8 cellular contexts compared by ENCODE assay signal in the genomic region with DNA sequence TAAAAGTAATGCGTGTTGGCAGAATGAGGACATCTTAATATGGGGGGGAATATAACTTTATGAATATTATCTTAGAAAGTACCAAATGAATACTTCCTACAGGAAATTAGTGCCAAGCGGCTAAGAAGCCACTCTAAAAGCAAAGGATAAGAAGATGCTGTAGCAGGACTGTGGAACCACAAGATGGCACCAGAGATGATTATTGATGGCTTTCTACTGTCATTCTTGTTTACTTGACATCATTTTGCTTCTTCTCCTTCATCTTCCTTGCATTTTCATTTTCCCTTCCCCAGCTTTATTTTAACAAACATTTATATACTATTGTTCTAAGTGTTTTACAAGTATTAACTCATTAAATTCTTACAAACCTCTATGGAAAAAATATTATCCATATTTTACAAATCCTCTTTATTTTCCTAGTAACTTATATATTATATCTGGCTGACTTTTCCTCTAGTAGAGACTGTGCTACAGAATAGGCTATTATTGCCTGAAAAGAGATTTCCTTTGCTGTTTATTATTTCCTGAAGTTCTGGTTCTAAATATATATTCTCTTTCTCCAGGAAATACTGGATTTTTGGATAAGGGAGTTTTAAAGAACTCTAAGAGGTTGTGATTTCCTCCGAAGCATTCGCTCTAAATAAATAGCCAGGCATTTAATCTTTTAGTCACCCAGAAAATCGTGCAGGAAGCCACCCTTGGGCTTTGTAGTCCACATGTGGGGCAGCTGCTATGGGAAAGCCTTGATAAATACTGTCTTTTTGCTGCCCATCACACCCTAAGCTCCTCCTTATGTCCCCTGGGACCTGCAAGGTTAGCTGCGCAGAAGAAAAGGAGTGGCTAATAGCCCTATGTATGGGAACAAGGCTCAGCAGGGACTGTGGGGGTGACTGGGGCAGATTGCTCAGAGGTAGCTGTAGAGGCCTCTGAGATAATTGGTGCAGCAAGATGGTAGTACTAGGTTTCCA. TPM values are rescaled to one million over a fixed set of nuclear protein-coding genes. Genes with fewer than 3 reads are reported as not detected.
DNase-seq lines count a peak whose midpoint lies in the region; ATAC-seq and TF ChIP-seq lines count a peak whose summit lies in the region.

No MANE protein-coding gene starts in this region.

- no peaks in the 10 kb centered on the region for H3K4me1 ChIP-seq in SJCRH30
- no peaks in the 10 kb centered on the region for H3K4me1 ChIP-seq in fibroblast of lung (ENCODE audit: control insufficient read depth, extremely low read depth, insufficient read depth, low read length)

- H3K27me3 ChIP-seq in SJCRH30 = no peaks in the 10 kb centered on the region
- no peaks in the 10 kb centered on the region for H3K27me3 ChIP-seq in fibroblast of lung (ENCODE audit: control insufficient read depth, insufficient read depth, low read length)

- intact Hi-C loops in lower leg skin (cut with DNase I; ENCODE audit: low total_unique reads) = no loop called here

- peak; percentile 74 for ATAC-seq in GM19372 (IDR thresholded peaks at IDR 0.05; ENCODE audit: low read depth, unreplicated experiment)
- peak; percentile 79 for ATAC-seq in HG03469 (IDR thresholded peaks at IDR 0.05; ENCODE audit: unreplicated experiment)

- no peaks in the 10 kb centered on the region for H4K20me1 ChIP-seq in fibroblast of lung (ENCODE audit: control insufficient read depth, extremely low read depth, insufficient read depth, low read length)

- peak; percentile 53 for DNase-seq in NCI-H1105 treated with DMSO at 0.1 percent for 48 hours (lab: John Stamatoyannopoulos, UW)
- DNase-seq in NCI-H1105 (lab: John Stamatoyannopoulos, UW) = no peak
- DNase-seq in SJCRH30 = peak; percentile 12 to 42
- DNase-seq in fibroblast of lung (ENCODE audit: low read depth in 2 of 2) = peak; percentile 19 to 20
- no peak for DNase-seq in retinal pigment epithelial cell (ENCODE audit: low read depth)
- no peak for DNase-seq in lower leg skin (ENCODE audit: low spot score in 2 of 2)

- 54 to 56% methylated on average over 6 of the region's 6 CpGs for WGBS in lower leg skin, 2 donors

- no peak overlapping the region for H2AFZ ChIP-seq in fibroblast of lung (ENCODE audit: low read length)

- H3K4me2 ChIP-seq in fibroblast of lung (ENCODE audit: extremely low read depth, insufficient read depth, low read length) = no peak overlapping the region

- no peaks in the 10 kb centered on the region; the same call in none of the 2 replicates for H3K36me3 ChIP-seq in SJCRH30
- no peaks in the 10 kb centered on the region for H3K36me3 ChIP-seq in fibroblast of lung (ENCODE audit: control insufficient read depth, insufficient read depth, low read length)

- no peak overlapping the region for H3K4me3 ChIP-seq in SJCRH30
- H3K4me3 ChIP-seq in fibroblast of lung (replicated peaks in 1 of 4; ENCODE audit: control extremely low read depth in 1 of 4, insufficient read depth in 1 of 4, low read depth in 3 of 4, low read length in 4 of 4) = no peak overlapping the region
- no peak overlapping the region for H3K4me3 ChIP-seq in retinal pigment epithelial cell (ENCODE audit: low read length)
- no peak overlapping the region for H3K4me3 ChIP-seq in lower leg skin (ENCODE audit: low read depth, poor library complexity, severe bottlenecking)

- H3K79me2 ChIP-seq in fibroblast of lung (ENCODE audit: control insufficient read depth, insufficient read depth, low read length) = no peaks in the 10 kb centered on the region

- no peak overlapping the region for H3K27ac ChIP-seq in SJCRH30
- H3K27ac ChIP-seq in fibroblast of lung (ENCODE audit: insufficient read depth, low read length) = no peak overlapping the region

- H3K9ac ChIP-seq in fibroblast of lung (ENCODE audit: insufficient read depth, low read length) = no peak overlapping the region

- TF ChIP-seq CTCF in fibroblast of lung (conservative IDR thresholded peaks at IDR 0.05 in 1 of 2, IDR thresholded peaks at IDR 0.05 in 1 of 2; ENCODE audit: low read depth in 1 of 2, low read length in 2 of 2) = peak; percentile 38 to 56
- TF ChIP-seq CTCF in retinal pigment epithelial cell (conservative IDR thresholded peaks at IDR 0.05; ENCODE audit: low read depth, low read length) = peak; percentile 56
- no peak for TF ChIP-seq CTCF in lower leg skin (IDR thresholded peaks at IDR 0.05)

- H3K9me3 ChIP-seq in SJCRH30 (replicated peaks) (no peaks in the 10 kb centered on the region), fibroblast of lung (ENCODE audit: control insufficient read depth, insufficient read depth, low read depth, low read length) (no peaks in the 10 kb centered on the region)

- TF ChIP-seq POLR2A in lower leg skin (IDR thresholded peaks at IDR 0.05) = no peak

RNA-seq across cellular contexts. Expression of a gene that starts 9.2 kb away (rescaled TPM):
- 0.10 and 0.13 TPM in 2 replicates for total RNA-seq in SJCRH30 (2014; rRNA removed; shearing (Covaris generic))
- total RNA-seq in fibroblast of lung (under 0.01 TPM in 1 of 2 replicates, not detected in the other), lower leg skin (10 to 100 TPM in 2 of 4 donors, 1 to 10 TPM in 1, under 1 TPM in 1; 0.56 to 13.8 (median 7.7) TPM)
- 0.02 and 0.06 TPM in 2 replicates for polyA plus RNA-seq in fibroblast of lung
- polyA plus RNA-seq in fibroblast of lung (2012) = 0.16 and 0.27 TPM in 2 replicates
- polyA minus RNA-seq in fibroblast of lung (ENCODE audit: low replicate concordance) = 0.52 TPM in 1 of 2 replicates, not detected in the other

Comparison
In these comparisons a context has a peak if more than half of its experiments do, and no peak if none do; other contexts are left out.
1. DNase-seq: peak in NCI-H1105 treated with DMSO at 0.1 percent for 48 hours (single experiment), SJCRH30 (2 of 2) and fibroblast of lung (2 of 2); none in NCI-H1105 (single experiment), retinal pigment epithelial cell (single experiment) and lower leg skin (0 of 2).
2. CTCF ChIP-seq: peak in fibroblast of lung (2 of 2) and retinal pigment epithelial cell (single experiment); none in lower leg skin (0 of 3).